ENCODE assay signal across 10 cellular contexts in genomic region chr1:155253208-155253607, GRCh38. TPM values are rescaled to one million over a fixed set of nuclear protein-coding genes. Genes with fewer than 3 reads are reported as not detected.
DNase-seq lines count a peak whose midpoint lies in the region; ATAC-seq, FAIRE-seq and TF ChIP-seq lines count a peak whose summit lies in the region.
"Had no signal": no experiment of that assay in that cellular context is flagged by ENCODE, and none has a peak within 500 bp of the region (broad histone marks: within the 10 kb centered on the region; RNA-seq: fewer than 3 reads in every experiment).

No MANE protein-coding gene starts in this region.

- TF ChIP-seq RAD21 in HepG2 (CRISPR knock-in tag; IDR thresholded peaks at IDR 0.05), result no peak

- H3K9ac ChIP-seq in HepG2 (ENCODE audit: insufficient read depth, low read depth, low read length), result no peak overlapping the region

- H2AFZ ChIP-seq in HepG2 (ENCODE audit: low read length), result no peak overlapping the region

- peak overlapping the region; percentile 4 for H3K27ac ChIP-seq in HepG2 (ENCODE audit: extremely low read length, insufficient read depth, low read length)
- no peak overlapping the region for H3K27ac ChIP-seq in right lobe of liver

- H3K27ac Mint-ChIP-seq in WTC11, result no peak overlapping the region; the same call in 1 of the 2 replicates
- H3K27ac Mint-ChIP-seq in type B pancreatic cell, result peak overlapping the region; percentile 61

- peak overlapping the region; percentile 99 for H3K4me2 ChIP-seq in HepG2 (ENCODE audit: low read depth, low read length)

- H3K79me2 ChIP-seq in HepG2 (ENCODE audit: insufficient read depth, low read length), result peaks cover 8% of the 10 kb centered on the region

- BruUV-seq in HepG2 (replicated peaks; lab: Mats Ljungman, UMichigan), result no TSS peak

- 90% methylated on average over 5 of the region's 5 CpGs for WGBS in HepG2 (ENCODE audit: low lambda C conversion rate)
- WGBS in right lobe of liver (ENCODE audit: insufficient coverage, low coverage, low lambda C conversion rate, missing lambda C conversion rate), result 65% methylated on average over 2 of the region's 5 CpGs

- no peaks in the 10 kb centered on the region for H4K20me1 ChIP-seq in HepG2 (ENCODE audit: insufficient read depth, low read length)

- no peak for ATAC-seq in HepG2
- no peak for ATAC-seq in right lobe of liver
- ATAC-seq in WTC11, result no peak
- ATAC-seq in GM18907 (IDR thresholded peaks at IDR 0.05; ENCODE audit: unreplicated experiment), result no peak
- ATAC-seq in HG02623 (IDR thresholded peaks at IDR 0.05; ENCODE audit: unreplicated experiment), result no peak

- TF ChIP-seq CTCF in HepG2 (CRISPR knock-in tag; IDR thresholded peaks at IDR 0.05) (no peak), right lobe of liver (IDR thresholded peaks at IDR 0.05) (no peak), WTC11 (IDR thresholded peaks at IDR 0.05) (no peak), fibroblast of villous mesenchyme (IDR thresholded peaks at IDR 0.05; ENCODE audit: insufficient read depth, low read depth, low read length) (peak; percentile 17), type B pancreatic cell (conservative IDR thresholded peaks at IDR 0.05) (no peak)

- H3K9me3 ChIP-seq in HepG2 (ENCODE audit: low read length), result no peaks in the 10 kb centered on the region
- H3K9me3 ChIP-seq in right lobe of liver, result no peaks in the 10 kb centered on the region

- H3K27me3 Mint-ChIP-seq in WTC11 (ENCODE audit: low read depth) (no peaks in the 10 kb centered on the region), type B pancreatic cell (no peaks in the 10 kb centered on the region)

- intact Hi-C loops in HepG2 (cut with micrococcal nuclease; ENCODE audit: unreplicated experiment) (no loop called here), right lobe of liver (cut with DNase I) (loop anchor here in 1 of 2 donors (5.0 kb wide), 1 partner anchor 74 kb away; no protein-coding TSS in a partner anchor)

- H3K9me3 Mint-ChIP-seq in WTC11 (no peaks in the 10 kb centered on the region), type B pancreatic cell (no peaks in the 10 kb centered on the region)

- H3K36me3 ChIP-seq in HepG2 (replicated peaks in 1 of 2; ENCODE audit: control insufficient read depth in 1 of 2, insufficient read depth in 2 of 2, low read length in 2 of 2), result no peaks in the 10 kb centered on the region; a peak in 1 of 5 replicates
- H3K36me3 ChIP-seq in right lobe of liver, result peaks cover 0 to 7% (median 0%) of the 10 kb centered on the region in 4 donors

- TF ChIP-seq EP300 in HepG2 (IDR thresholded peaks at IDR 0.05; ENCODE audit: low read depth in 2 of 2, low read length in 2 of 2), result no peak
- TF ChIP-seq EP300 in HepG2 (CRISPR knock-in tag; IDR thresholded peaks at IDR 0.05; ENCODE audit: borderline replicate concordance), result no peak

- H3K4me1 ChIP-seq in HepG2 (ENCODE audit: insufficient read depth, low read length), result peaks cover 45% of the 10 kb centered on the region
- peaks cover 0 to 16% (median 0%) of the 10 kb centered on the region in 4 donors for H3K4me1 ChIP-seq in right lobe of liver

- no peak for TF ChIP-seq POLR2A in HepG2 (IDR thresholded peaks at IDR 0.05; ENCODE audit: insufficient read depth in 1 of 2, low read depth in 2 of 2, low read length in 2 of 2)
- TF ChIP-seq POLR2A in right lobe of liver (IDR thresholded peaks at IDR 0.05), result no peak

- CTCF ChIA-PET in HepG2 (lab: Yijun Ruan, JAX; ENCODE audit: low intra/inter-chr PET ratio, low total read pairs), result interaction anchor here (4.0 kb wide), 1 partner anchor 71 kb away, joined by 71 read pairs; no protein-coding TSS in a partner anchor
- CTCF ChIA-PET in WTC11 (lab: Charles Lee), result interaction anchor here (0.8 to 4.8 kb wide), 5 partner anchors 8 to 71 kb away, joined by 3 to 204 read pairs (median 70); partner anchors contain the start of genes CLK2, RUSC1 and SCAMP3

- H3K4me1 Mint-ChIP-seq in WTC11 (peaks cover 23% of the 10 kb centered on the region), type B pancreatic cell (ENCODE audit: unreplicated experiment) (peaks cover 33% of the 10 kb centered on the region)

- H3K4me3 ChIP-seq in HepG2 (replicated peaks in 1 of 3; ENCODE audit: insufficient read depth in 1 of 3, low read depth in 2 of 3, low read length in 3 of 3) (no peak overlapping the region; a peak in 2 of 6 replicates), right lobe of liver (no peak overlapping the region), fibroblast of villous mesenchyme (ENCODE audit: low read depth, low read length) (peak overlapping the region; percentile 85)

- DNase-seq in HepG2 (ENCODE audit: low spot score), result no peak
- DNase-seq in right lobe of liver, result no peak
- DNase-seq in WTC11 (ENCODE audit: low spot score), result no peak
- DNase-seq in fibroblast of villous mesenchyme (ENCODE audit: low read depth), result no peak
- no peak for DNase-seq in type B pancreatic cell (ENCODE audit: extremely low spot score, unreplicated experiment)
- DNase-seq in GM19238 (ENCODE audit: insufficient read length, low spot score), result no peak
- DNase-seq: NK-92 treated with Interleukin-12 subunit alpha and Interleukin-12 subunit beta, amount 100 ng/mL, for 24 hours; stimulated activated naive CD4-positive, alpha-beta T cell treated with Interleukin-2 at 50 U/mL for 16 hours had no signal

- POLR2A ChIA-PET in HepG2 (lab: Yijun Ruan, JAX), result interaction anchor here (0.6 kb wide), 1 partner anchor 20 kb away, joined by 3 read pairs; the partner anchor contains the start of gene CLK2
- POLR2A ChIA-PET in WTC11 (lab: Charles Lee), result interaction anchor here (1.2 kb wide), 1 partner anchor 20 kb away, joined by 3 read pairs; the partner anchor contains the start of gene CLK2

- FAIRE-seq in HepG2 (lab: Jason Lieb, UNC), result no peak

- in situ Hi-C loops in HepG2 (cut with HindIII; ENCODE audit: extremely low pct_ligation_motif_present, low pct_unique_long_range_greater_than_20kb), result loop anchor here (10.0 kb wide), 1 partner anchor 52 kb away; the partner anchor contains the start of genes FDPS and PKLR

- H3K27me3 ChIP-seq in HepG2 (ENCODE audit: control insufficient read depth in 1 of 2, insufficient read depth in 2 of 2, low read length in 2 of 2) (no peaks in the 10 kb centered on the region), right lobe of liver (no peaks in the 10 kb centered on the region)

- peaks cover 12% of the 10 kb centered on the region for H3K36me3 Mint-ChIP-seq in WTC11
- peaks cover 8% of the 10 kb centered on the region for H3K36me3 Mint-ChIP-seq in type B pancreatic cell

- H3K4me3 Mint-ChIP-seq in WTC11 (peak overlapping the region; percentile 80), type B pancreatic cell (peak overlapping the region; percentile 91)

RNA-seq across cellular contexts. Expression of gene ENTREP3, which starts 2.1 kb away (rescaled TPM):
- total RNA-seq in HepG2 (2016; rRNA removed; fragmentation: Illumina TruSeq; extraction: Trizol) (4.1 and 6.2 TPM in 2 replicates), right lobe of liver (10 to 100 TPM in 2 of 6 experiments, 1 to 10 TPM in 4; 7.2 to 13.0 (median 9.6) TPM), WTC11 (2021) (65.3 to 67.8 TPM (median 66.6 TPM) in 3 replicates), fibroblast of villous mesenchyme (7.7 and 7.8 TPM in 2 replicates), type B pancreatic cell (ENCODE audit: low replicate concordance) (37.4 and 55.7 TPM in 2 replicates)
- 3.6 and 4.8 TPM in 2 replicates for total RNA-seq in HepG2 (2016; cell fraction: cytosol; rRNA removed; fragmentation: Illumina TruSeq; extraction: Trizol; ENCODE audit: low read depth)
- 3.2 and 5.5 TPM in 2 replicates for total RNA-seq in HepG2 (2016; cell fraction: insoluble cytoplasmic fraction; rRNA removed; fragmentation: Illumina TruSeq; extraction: Trizol)
- 12.9 and 13.0 TPM in 2 replicates for total RNA-seq in HepG2 (2016; cell fraction: membrane; rRNA removed; fragmentation: Illumina TruSeq; extraction: Trizol)
- 6.9 and 8.6 TPM in 2 replicates for total RNA-seq in HepG2 (2016; cell fraction: nucleus; rRNA removed; fragmentation: Illumina TruSeq; extraction: Trizol)
- 9.9 and 11.9 TPM in 2 replicates for polyA plus RNA-seq in HepG2 (2011; rRNA removed)
- polyA plus RNA-seq in HepG2 (2011; cell fraction: cytosol; rRNA removed), result 7.8 and 10.3 TPM in 2 replicates
- 18.3 and 21.0 TPM in 2 replicates for polyA plus RNA-seq in HepG2 (2011; cell fraction: nucleus; rRNA removed)
- 18.4 and 22.0 TPM in 2 replicates for polyA plus RNA-seq in HepG2 (2012)
- polyA plus RNA-seq in HepG2 (2016; cell fraction: cytosol; fragmentation: Illumina TruSeq; extraction: Trizol; ENCODE audit: low read depth), result 22.1 and 24.0 TPM in 2 replicates
- polyA plus RNA-seq in HepG2 (2016; cell fraction: insoluble cytoplasmic fraction; fragmentation: Illumina TruSeq; extraction: Trizol; ENCODE audit: low read depth), result 19.7 and 25.6 TPM in 2 replicates
- polyA plus RNA-seq in HepG2 (2016; cell fraction: membrane; fragmentation: Illumina TruSeq; extraction: Trizol; ENCODE audit: low read depth), result 49.9 and 57.1 TPM in 2 replicates
- polyA plus RNA-seq in HepG2 (2016; cell fraction: nucleus; fragmentation: Illumina TruSeq; extraction: Trizol; ENCODE audit: insufficient read depth, low read depth), result 28.1 and 33.5 TPM in 2 replicates
- polyA minus RNA-seq in HepG2 (2011; rRNA and poly(A)+ RNA removed; ENCODE audit: low replicate concordance), result 7.5 and 12.8 TPM in 2 replicates
- 8.1 and 9.3 TPM in 2 replicates for polyA minus RNA-seq in HepG2 (2011; cell fraction: cytosol; rRNA and poly(A)+ RNA removed)
- polyA minus RNA-seq in HepG2 (2011; cell fraction: nucleus; rRNA and poly(A)+ RNA removed), result 3.7 and 4.4 TPM in 2 replicates

RNA-seq across cellular contexts. Expression of gene SCAMP3, which starts 9.0 kb away (rescaled TPM):
- total RNA-seq in HepG2 (2016; rRNA removed; fragmentation: Illumina TruSeq; extraction: Trizol), result 27.0 and 46.8 TPM in 2 replicates
- total RNA-seq in HepG2 (2016; cell fraction: cytosol; rRNA removed; fragmentation: Illumina TruSeq; extraction: Trizol; ENCODE audit: low read depth), result 16.4 and 20.0 TPM in 2 replicates
- 29.6 and 44.4 TPM in 2 replicates for total RNA-seq in HepG2 (2016; cell fraction: insoluble cytoplasmic fraction; rRNA removed; fragmentation: Illumina TruSeq; extraction: Trizol)
- 22.9 and 28.4 TPM in 2 replicates for total RNA-seq in HepG2 (2016; cell fraction: membrane; rRNA removed; fragmentation: Illumina TruSeq; extraction: Trizol)
- 37.1 and 38.5 TPM in 2 replicates for total RNA-seq in HepG2 (2016; cell fraction: nucleus; rRNA removed; fragmentation: Illumina TruSeq; extraction: Trizol)
- polyA plus RNA-seq in HepG2 (2011; rRNA removed), result 83.3 and 92.5 TPM in 2 replicates
- 94.5 and 95.0 TPM in 2 replicates for polyA plus RNA-seq in HepG2 (2011; cell fraction: cytosol; rRNA removed)
- polyA plus RNA-seq in HepG2 (2011; cell fraction: nucleus; rRNA removed), result 74.3 and 75.6 TPM in 2 replicates
- polyA plus RNA-seq in HepG2 (2012), result 30.4 and 37.1 TPM in 2 replicates
- polyA plus RNA-seq in HepG2 (2016; cell fraction: cytosol; fragmentation: Illumina TruSeq; extraction: Trizol; ENCODE audit: low read depth), result 28.3 and 28.6 TPM in 2 replicates
- polyA plus RNA-seq in HepG2 (2016; cell fraction: insoluble cytoplasmic fraction; fragmentation: Illumina TruSeq; extraction: Trizol; ENCODE audit: low read depth), result 45.8 and 52.3 TPM in 2 replicates
- 37.1 and 38.2 TPM in 2 replicates for polyA plus RNA-seq in HepG2 (2016; cell fraction: membrane; fragmentation: Illumina TruSeq; extraction: Trizol; ENCODE audit: low read depth)
- polyA plus RNA-seq in HepG2 (2016; cell fraction: nucleus; fragmentation: Illumina TruSeq; extraction: Trizol; ENCODE audit: insufficient read depth, low read depth), result 82.5 and 83.5 TPM in 2 replicates
- polyA minus RNA-seq in HepG2 (2011; rRNA and poly(A)+ RNA removed; ENCODE audit: low replicate concordance), result 118 and 271 TPM in 2 replicates
- polyA minus RNA-seq in HepG2 (2011; cell fraction: cytosol; rRNA and poly(A)+ RNA removed), result 33.3 and 39.4 TPM in 2 replicates
- 16.9 and 21.4 TPM in 2 replicates for polyA minus RNA-seq in HepG2 (2011; cell fraction: nucleus; rRNA and poly(A)+ RNA removed)
- 10 to 100 TPM; 27.9 to 63.4 (median 29.2) TPM for total RNA-seq in right lobe of liver
- total RNA-seq in WTC11 (2021), result 50.0 to 58.8 TPM (median 52.2 TPM) in 3 replicates
- total RNA-seq in fibroblast of villous mesenchyme, result 33.7 and 35.8 TPM in 2 replicates
- 52.0 and 58.7 TPM in 2 replicates for total RNA-seq in type B pancreatic cell (ENCODE audit: low replicate concordance)

RNA-seq across cellular contexts. Expression of gene CLK2, which starts 20.1 kb away (rescaled TPM):
- total RNA-seq in HepG2 (2016; rRNA removed; fragmentation: Illumina TruSeq; extraction: Trizol) (10.1 and 20.1 TPM in 2 replicates), right lobe of liver (10 to 100 TPM; 10.4 to 29.2 (median 20.2) TPM), WTC11 (2021) (68.2 to 74.9 TPM (median 74.4 TPM) in 3 replicates), fibroblast of villous mesenchyme (19.3 and 21.6 TPM in 2 replicates), type B pancreatic cell (ENCODE audit: low replicate concordance) (61.5 and 96.8 TPM in 2 replicates)
- total RNA-seq in HepG2 (2016; cell fraction: cytosol; rRNA removed; fragmentation: Illumina TruSeq; extraction: Trizol; ENCODE audit: low read depth), result 8.5 and 11.8 TPM in 2 replicates
- 10.6 and 19.2 TPM in 2 replicates for total RNA-seq in HepG2 (2016; cell fraction: insoluble cytoplasmic fraction; rRNA removed; fragmentation: Illumina TruSeq; extraction: Trizol)
- total RNA-seq in HepG2 (2016; cell fraction: membrane; rRNA removed; fragmentation: Illumina TruSeq; extraction: Trizol), result 9.3 and 12.0 TPM in 2 replicates
- 23.9 and 32.6 TPM in 2 replicates for total RNA-seq in HepG2 (2016; cell fraction: nucleus; rRNA removed; fragmentation: Illumina TruSeq; extraction: Trizol)
- polyA plus RNA-seq in HepG2 (2011; rRNA removed), result 73.5 and 74.0 TPM in 2 replicates
- polyA plus RNA-seq in HepG2 (2011; cell fraction: cytosol; rRNA removed), result 23.9 and 24.4 TPM in 2 replicates
- polyA plus RNA-seq in HepG2 (2011; cell fraction: nucleus; rRNA removed), result 317 and 392 TPM in 2 replicates
- polyA plus RNA-seq in HepG2 (2012), result 31.3 and 32.7 TPM in 2 replicates
- polyA plus RNA-seq in HepG2 (2016; cell fraction: cytosol; fragmentation: Illumina TruSeq; extraction: Trizol; ENCODE audit: low read depth), result 3.0 and 3.3 TPM in 2 replicates
- polyA plus RNA-seq in HepG2 (2016; cell fraction: insoluble cytoplasmic fraction; fragmentation: Illumina TruSeq; extraction: Trizol; ENCODE audit: low read depth), result 15.8 and 17.9 TPM in 2 replicates
- 7.6 TPM in 2 replicates for polyA plus RNA-seq in HepG2 (2016; cell fraction: membrane; fragmentation: Illumina TruSeq; extraction: Trizol; ENCODE audit: low read depth)
- 110 and 120 TPM in 2 replicates for polyA plus RNA-seq in HepG2 (2016; cell fraction: nucleus; fragmentation: Illumina TruSeq; extraction: Trizol; ENCODE audit: insufficient read depth, low read depth)
- 47.2 and 97.7 TPM in 2 replicates for polyA minus RNA-seq in HepG2 (2011; rRNA and poly(A)+ RNA removed; ENCODE audit: low replicate concordance)
- polyA minus RNA-seq in HepG2 (2011; cell fraction: cytosol; rRNA and poly(A)+ RNA removed), result 12.4 and 13.9 TPM in 2 replicates
- 94.1 and 94.6 TPM in 2 replicates for polyA minus RNA-seq in HepG2 (2011; cell fraction: nucleus; rRNA and poly(A)+ RNA removed)

RNA-seq across cellular contexts. Expression of gene HCN3, which starts 24.1 kb away (rescaled TPM):
- total RNA-seq in HepG2 (2016; rRNA removed; fragmentation: Illumina TruSeq; extraction: Trizol) (1.3 and 2.4 TPM in 2 replicates), right lobe of liver (1 to 10 TPM in 4 of 6 experiments, under 1 TPM in 2; 0.56 to 1.6 (median 1.2) TPM), WTC11 (2021) (5.9 to 7.3 TPM (median 6.3 TPM) in 3 replicates), fibroblast of villous mesenchyme (0.86 and 1.6 TPM in 2 replicates), type B pancreatic cell (ENCODE audit: low replicate concordance) (9.5 and 10.6 TPM in 2 replicates)
- 0.44 and 0.51 TPM in 2 replicates for total RNA-seq in HepG2 (2016; cell fraction: cytosol; rRNA removed; fragmentation: Illumina TruSeq; extraction: Trizol; ENCODE audit: low read depth)
- 0.77 and 3.4 TPM in 2 replicates for total RNA-seq in HepG2 (2016; cell fraction: insoluble cytoplasmic fraction; rRNA removed; fragmentation: Illumina TruSeq; extraction: Trizol)
- 0.74 and 0.96 TPM in 2 replicates for total RNA-seq in HepG2 (2016; cell fraction: membrane; rRNA removed; fragmentation: Illumina TruSeq; extraction: Trizol)
- total RNA-seq in HepG2 (2016; cell fraction: nucleus; rRNA removed; fragmentation: Illumina TruSeq; extraction: Trizol), result 5.8 and 5.9 TPM in 2 replicates
- 10.2 and 15.0 TPM in 2 replicates for polyA plus RNA-seq in HepG2 (2011; rRNA removed)
- 3.4 and 4.0 TPM in 2 replicates for polyA plus RNA-seq in HepG2 (2011; cell fraction: cytosol; rRNA removed)
- polyA plus RNA-seq in HepG2 (2011; cell fraction: nucleus; rRNA removed), result 55.6 and 56.4 TPM in 2 replicates
- polyA plus RNA-seq in HepG2 (2012), result 6.1 and 7.0 TPM in 2 replicates
- 0.40 TPM in 2 replicates for polyA plus RNA-seq in HepG2 (2016; cell fraction: cytosol; fragmentation: Illumina TruSeq; extraction: Trizol; ENCODE audit: low read depth)
- polyA plus RNA-seq in HepG2 (2016; cell fraction: insoluble cytoplasmic fraction; fragmentation: Illumina TruSeq; extraction: Trizol; ENCODE audit: low read depth), result 1.1 and 1.3 TPM in 2 replicates
- 0.72 and 0.85 TPM in 2 replicates for polyA plus RNA-seq in HepG2 (2016; cell fraction: membrane; fragmentation: Illumina TruSeq; extraction: Trizol; ENCODE audit: low read depth)
- 18.6 and 19.5 TPM in 2 replicates for polyA plus RNA-seq in HepG2 (2016; cell fraction: nucleus; fragmentation: Illumina TruSeq; extraction: Trizol; ENCODE audit: insufficient read depth, low read depth)
- polyA minus RNA-seq in HepG2 (2011; rRNA and poly(A)+ RNA removed; ENCODE audit: low replicate concordance), result 17.8 and 35.4 TPM in 2 replicates
- 1.4 and 3.0 TPM in 2 replicates for polyA minus RNA-seq in HepG2 (2011; cell fraction: cytosol; rRNA and poly(A)+ RNA removed)
- 8.8 and 11.3 TPM in 2 replicates for polyA minus RNA-seq in HepG2 (2011; cell fraction: nucleus; rRNA and poly(A)+ RNA removed)

RNA-seq across cellular contexts. Expression of gene MTX1, which starts 44.7 kb away (rescaled TPM):
- total RNA-seq in HepG2 (2016; rRNA removed; fragmentation: Illumina TruSeq; extraction: Trizol), result 64.5 and 71.5 TPM in 2 replicates
- 20.6 and 22.4 TPM in 2 replicates for total RNA-seq in HepG2 (2016; cell fraction: cytosol; rRNA removed; fragmentation: Illumina TruSeq; extraction: Trizol; ENCODE audit: low read depth)
- total RNA-seq in HepG2 (2016; cell fraction: insoluble cytoplasmic fraction; rRNA removed; fragmentation: Illumina TruSeq; extraction: Trizol), result 65.0 and 76.3 TPM in 2 replicates
- 23.2 and 26.5 TPM in 2 replicates for total RNA-seq in HepG2 (2016; cell fraction: membrane; rRNA removed; fragmentation: Illumina TruSeq; extraction: Trizol)
- total RNA-seq in HepG2 (2016; cell fraction: nucleus; rRNA removed; fragmentation: Illumina TruSeq; extraction: Trizol), result 35.2 and 36.8 TPM in 2 replicates
- 72.6 and 85.1 TPM in 2 replicates for polyA plus RNA-seq in HepG2 (2011; rRNA removed)
- polyA plus RNA-seq in HepG2 (2011; cell fraction: cytosol; rRNA removed), result 61.1 and 90.3 TPM in 2 replicates
- 55.1 and 59.0 TPM in 2 replicates for polyA plus RNA-seq in HepG2 (2011; cell fraction: nucleus; rRNA removed)
- 37.3 and 38.1 TPM in 2 replicates for polyA plus RNA-seq in HepG2 (2012)
- 25.0 and 25.6 TPM in 2 replicates for polyA plus RNA-seq in HepG2 (2016; cell fraction: cytosol; fragmentation: Illumina TruSeq; extraction: Trizol; ENCODE audit: low read depth)
- 73.9 and 74.4 TPM in 2 replicates for polyA plus RNA-seq in HepG2 (2016; cell fraction: insoluble cytoplasmic fraction; fragmentation: Illumina TruSeq; extraction: Trizol; ENCODE audit: low read depth)
- polyA plus RNA-seq in HepG2 (2016; cell fraction: membrane; fragmentation: Illumina TruSeq; extraction: Trizol; ENCODE audit: low read depth), result 19.9 and 21.6 TPM in 2 replicates
- 49.3 and 57.4 TPM in 2 replicates for polyA plus RNA-seq in HepG2 (2016; cell fraction: nucleus; fragmentation: Illumina TruSeq; extraction: Trizol; ENCODE audit: insufficient read depth, low read depth)
- polyA minus RNA-seq in HepG2 (2011; rRNA and poly(A)+ RNA removed; ENCODE audit: low replicate concordance), result 129 and 176 TPM in 2 replicates
- polyA minus RNA-seq in HepG2 (2011; cell fraction: cytosol; rRNA and poly(A)+ RNA removed), result 27.0 and 36.4 TPM in 2 replicates
- 23.9 and 27.6 TPM in 2 replicates for polyA minus RNA-seq in HepG2 (2011; cell fraction: nucleus; rRNA and poly(A)+ RNA removed)
- 10 to 100 TPM; 20.0 to 50.7 (median 23.9) TPM for total RNA-seq in right lobe of liver
- 57.5 to 62.8 TPM (median 60.4 TPM) in 3 replicates for total RNA-seq in WTC11 (2021)
- total RNA-seq in fibroblast of villous mesenchyme, result 38.0 and 45.1 TPM in 2 replicates
- total RNA-seq in type B pancreatic cell (ENCODE audit: low replicate concordance), result 34.0 and 44.2 TPM in 2 replicates
